8 cellular contexts compared by ENCODE assay signal in genomic region chrX:81195712-81196111, GRCh38. TPM values are rescaled to one million over a fixed set of nuclear protein-coding genes. Genes with fewer than 3 reads are reported as not detected.
DNase-seq lines count a peak whose midpoint lies in the region; ATAC-seq, FAIRE-seq and TF ChIP-seq lines count a peak whose summit lies in the region.

No MANE protein-coding gene starts in this region.

- no peaks in the 10 kb centered on the region for H3K27me3 Mint-ChIP-seq in stimulated activated naive CD8-positive, alpha-beta T cell treated with anti-CD3 and anti-CD28 coated beads, Interleukin-15, amount 100 ng/mL, for 72 hours

- intact Hi-C loops in mucosa of descending colon (cut with DNase I, micrococcal nuclease): no loop called here

- no peak for TF ChIP-seq EP300 in A549 (IDR thresholded peaks at IDR 0.05)

- FAIRE-seq in A549 (lab: Jason Lieb, UNC): peak; percentile 93

- H3K27ac ChIP-seq in A549: no peak overlapping the region

- WGBS in A549 (ENCODE audit: missing lambda C conversion rate): 3% methylated on average over 5 of the region's 5 CpGs

- TF ChIP-seq POLR2A in A549 (IDR thresholded peaks at IDR 0.05; ENCODE audit: low read length): no peak

- ATAC-seq in A549 (peak; percentile 77 to 92; a peak in 5 of 6 replicates), GM18499 (IDR thresholded peaks at IDR 0.05; ENCODE audit: insufficient read depth, unreplicated experiment) (peak; percentile 91), HG02884 (IDR thresholded peaks at IDR 0.05; ENCODE audit: unreplicated experiment) (peak; percentile 96), mucosa of descending colon (peak; percentile 81)
- peak; percentile 70 for ATAC-seq in stimulated activated naive CD8-positive, alpha-beta T cell treated with anti-CD3 and anti-CD28 coated beads, Interleukin-15, amount 100 ng/mL, for 72 hours

- peak; percentile 51 for TF ChIP-seq CTCF in A549 (IDR thresholded peaks at IDR 0.05)
- no peak for TF ChIP-seq CTCF in mucosa of descending colon (IDR thresholded peaks at IDR 0.05)

- H3K4me1 ChIP-seq in A549 (no peaks in the 10 kb centered on the region), mucosa of descending colon (ENCODE audit: low read depth) (no peaks in the 10 kb centered on the region)

- H3K36me3 ChIP-seq in mucosa of descending colon (ENCODE audit: low read depth): no peaks in the 10 kb centered on the region

- H3K4me2 ChIP-seq in A549: peak overlapping the region; percentile 41; the same call in 2 of the 3 replicates

- POLR2A ChIA-PET in A549 (lab: Yijun Ruan, JAX): no interaction called here

- H3K4me3 ChIP-seq in A549 (no peak overlapping the region), mucosa of descending colon (no peak overlapping the region)

- H3K27ac Mint-ChIP-seq in stimulated activated naive CD8-positive, alpha-beta T cell treated with anti-CD3 and anti-CD28 coated beads, Interleukin-15, amount 100 ng/mL, for 72 hours: no peak overlapping the region

- no peaks in the 10 kb centered on the region for H3K9me3 ChIP-seq in A549
- H3K9me3 ChIP-seq in mucosa of descending colon: no peaks in the 10 kb centered on the region

- DNase-seq in A549 (ENCODE audit: low read depth in 1 of 2, low spot score in 1 of 2) (peak; percentile 13 to 66), NCI-H2171 (lab: John Stamatoyannopoulos, UW) (peak; percentile 1), ecto neural progenitor cell (ENCODE audit: low spot score) (peak; percentile 49), mucosa of descending colon (peak in 1 of 3 donors; percentile 75)
- DNase-seq in activated CD4-positive, alpha-beta T cell treated with anti-CD3 and anti-CD28 coated beads for 48 hours: peak; percentile 62
- DNase-seq in stimulated activated naive CD8-positive, alpha-beta T cell treated with anti-CD3 and anti-CD28 coated beads, Interleukin-15, amount 100 ng/mL, for 72 hours: peak; percentile 35 to 41

- peak in 1 of 2 experiments; percentile 48; a peak in 3 of 5 replicates for TF ChIP-seq RAD21 in A549 (conservative IDR thresholded peaks at IDR 0.05 in 1 of 2, IDR thresholded peaks at IDR 0.05 in 1 of 2)

- no peak overlapping the region for H3K4me3 Mint-ChIP-seq in stimulated activated naive CD8-positive, alpha-beta T cell treated with anti-CD3 and anti-CD28 coated beads, Interleukin-15, amount 100 ng/mL, for 72 hours

- CTCF ChIA-PET in A549 (lab: Yijun Ruan, JAX): interaction anchor here (0.7 to 1.4 kb wide), 3 partner anchors 11 to 28 kb away, joined by 3 to 4 read pairs (median 4); no protein-coding TSS in a partner anchor

- H3K9me3 Mint-ChIP-seq in stimulated activated naive CD8-positive, alpha-beta T cell treated with anti-CD3 and anti-CD28 coated beads, Interleukin-15, amount 100 ng/mL, for 72 hours: no peaks in the 10 kb centered on the region

- peaks cover 7% of the 10 kb centered on the region for H3K4me1 Mint-ChIP-seq in stimulated activated naive CD8-positive, alpha-beta T cell treated with anti-CD3 and anti-CD28 coated beads, Interleukin-15, amount 100 ng/mL, for 72 hours

TF ChIP-seq in A549, 52 proteins besides CTCF, POLR2A, EP300 and RAD21:
- TF ChIP-seq SMC3 (IDR thresholded peaks at IDR 0.05) (peak; percentile 16; the same call in 1 of the 3 replicates), JUN (IDR thresholded peaks at IDR 0.05) (no peak)
TF ChIP-seq in A549: peak in this region for 1.

RNA-seq across cellular contexts. Expression of gene HMGN5, which starts 6.0 kb away (rescaled TPM):
- polyA plus RNA-seq in A549 (2011; rRNA removed) (4.2 and 5.2 TPM in 2 replicates), A549 (2017; fragmentation: RNase III; extraction: RNeasy Plus Mini Kit Qiagen cat#74134 plus additional on column Dnase treatment) (3.9 to 4.8 TPM (median 4.4 TPM) in 3 replicates)
- 0.71 and 1.0 TPM in 2 replicates for polyA plus RNA-seq in A549 (2012; cell fraction: cytosol; rRNA removed)
- 0.18 and 0.26 TPM in 2 replicates for polyA plus RNA-seq in A549 (2012; cell fraction: nucleus; rRNA removed)
- polyA minus RNA-seq in A549 (2011; rRNA and poly(A)+ RNA removed): 0.54 and 0.83 TPM in 2 replicates
- total RNA-seq in mucosa of descending colon: 1 to 10 TPM; 4.0 to 5.8 (median 4.1) TPM

RNA-seq across cellular contexts. Expression of gene SH3BGRL, which starts 6.2 kb away (rescaled TPM):
- polyA plus RNA-seq in A549 (2011; rRNA removed): 96.7 and 110 TPM in 2 replicates
- 29.3 and 30.8 TPM in 2 replicates for polyA plus RNA-seq in A549 (2012; cell fraction: cytosol; rRNA removed)
- 5.5 and 9.2 TPM in 2 replicates for polyA plus RNA-seq in A549 (2012; cell fraction: nucleus; rRNA removed)
- 47.9 to 61.2 TPM (median 57.8 TPM) in 3 replicates for polyA plus RNA-seq in A549 (2017; fragmentation: RNase III; extraction: RNeasy Plus Mini Kit Qiagen cat#74134 plus additional on column Dnase treatment)
- polyA minus RNA-seq in A549 (2011; rRNA and poly(A)+ RNA removed): 14.0 and 16.4 TPM in 2 replicates
- 100 to 1,000 TPM in 1 of 3 donors, 10 to 100 TPM in 2; 49.7 to 186 (median 74.4) TPM for total RNA-seq in mucosa of descending colon
